Comparison of ENCODE assay signal across 8 cellular contexts in the genomic region with DNA sequence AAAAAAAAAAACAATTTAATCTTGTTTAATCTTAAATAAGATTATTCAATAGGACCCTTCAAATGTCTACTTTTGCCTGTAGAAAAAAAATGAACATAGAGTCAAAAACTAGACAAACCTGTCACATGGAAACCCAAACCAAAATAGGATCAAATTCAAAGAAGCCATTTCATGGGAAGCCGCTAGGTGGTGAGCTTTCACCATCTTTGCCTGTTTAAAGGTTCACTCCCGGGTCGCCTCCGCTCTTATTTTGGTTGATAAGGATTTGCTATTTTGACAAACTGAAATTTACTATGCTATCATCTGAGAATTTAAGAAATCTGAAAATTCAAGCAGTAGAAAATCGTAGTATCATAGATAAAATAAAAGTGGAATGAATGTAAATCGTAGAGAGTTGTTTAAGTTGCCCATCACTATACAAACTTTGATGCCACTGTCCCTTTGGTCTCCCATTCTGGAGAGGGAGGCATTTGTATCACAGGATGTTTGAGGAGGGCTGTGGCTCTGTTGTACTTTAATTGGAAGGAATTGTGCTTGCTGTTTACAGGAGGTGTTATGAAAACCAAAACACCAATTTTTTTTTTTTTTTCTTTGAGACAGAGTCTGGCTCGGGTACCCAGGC. TPM values are rescaled to one million over a fixed set of nuclear protein-coding genes. Genes with fewer than 3 reads are reported as not detected.
DNase-seq lines count a peak whose midpoint lies in the region; ATAC-seq, FAIRE-seq and TF ChIP-seq lines count a peak whose summit lies in the region.

No MANE protein-coding gene starts in this region.

- H3K36me3 Mint-ChIP-seq in activated CD8-positive, alpha-beta memory T cell treated with anti-CD3 and anti-CD28 coated beads, Interleukin-2, amount 10 ng/mL, durations not matched to agents 7 days and 5 days: no peaks in the 10 kb centered on the region
- no peaks in the 10 kb centered on the region for H3K36me3 Mint-ChIP-seq in neural progenitor cell

- H3K36me3 ChIP-seq in esophagus squamous epithelium: no peaks in the 10 kb centered on the region
- no peaks in the 10 kb centered on the region for H3K36me3 ChIP-seq in neural progenitor cell

- H3K4me3 ChIP-seq in esophagus squamous epithelium: no peak overlapping the region
- H3K4me3 ChIP-seq in neural progenitor cell: no peak overlapping the region

- H3K4me3 Mint-ChIP-seq in activated CD8-positive, alpha-beta memory T cell treated with anti-CD3 and anti-CD28 coated beads, Interleukin-2, amount 10 ng/mL, durations not matched to agents 7 days and 5 days: no peak overlapping the region
- H3K4me3 Mint-ChIP-seq in neural progenitor cell: no peak overlapping the region

- intact Hi-C loops in esophagus squamous epithelium (cut with DNase I): loop anchor here (10.0 kb wide), 2 partner anchors 287 to 377 kb away; no protein-coding TSS in a partner anchor

- WGBS in esophagus squamous epithelium, 2 donors: 12 to 20% methylated on average over 7 of the region's 7 CpGs

- no peak overlapping the region for H3K4me2 ChIP-seq in neural progenitor cell

- no peak for FAIRE-seq in H54 (lab: Jason Lieb, UNC)

- DNase-seq in activated CD8-positive, alpha-beta memory T cell treated with anti-CD3 and anti-CD28 coated beads, Interleukin-2, amount 50 U/mL, for 48 hours: peak; percentile 56
- no peak for DNase-seq in activated CD8-positive, alpha-beta memory T cell treated with anti-CD3 and anti-CD28 coated beads, Interleukin-2, amount 10 ng/mL, durations not matched to agents 7 days and 5 days
- DNase-seq in H54 (ENCODE audit: insufficient read length, low spot score): peak; percentile 50
- DNase-seq in NCI-H1092 treated with DMSO at 0.1 percent for 48 hours (lab: John Stamatoyannopoulos, UW): peak; percentile 54
- no peak for DNase-seq in esophagus squamous epithelium (lab: John Stamatoyannopoulos, UW)
- peak; percentile 67 for DNase-seq in neural progenitor cell (ENCODE audit: low spot score)
- no peak for DNase-seq in activated effector memory CD4-positive, alpha-beta T cell treated with Interleukin-2 at 50 U/mL for 16 hours

- H3K27ac Mint-ChIP-seq in activated CD8-positive, alpha-beta memory T cell treated with anti-CD3 and anti-CD28 coated beads, Interleukin-2, amount 10 ng/mL, durations not matched to agents 7 days and 5 days: no peak overlapping the region
- no peak overlapping the region for H3K27ac Mint-ChIP-seq in neural progenitor cell

- H3K9ac ChIP-seq in neural progenitor cell: no peak overlapping the region

- no peaks in the 10 kb centered on the region for H4K20me1 ChIP-seq in neural progenitor cell (ENCODE audit: low read depth)

- no peaks in the 10 kb centered on the region for H3K4me1 Mint-ChIP-seq in activated CD8-positive, alpha-beta memory T cell treated with anti-CD3 and anti-CD28 coated beads, Interleukin-2, amount 10 ng/mL, durations not matched to agents 7 days and 5 days
- no peaks in the 10 kb centered on the region for H3K4me1 Mint-ChIP-seq in neural progenitor cell

- ATAC-seq in activated CD8-positive, alpha-beta memory T cell treated with anti-CD3 and anti-CD28 coated beads, Interleukin-2, amount 10 ng/mL, durations not matched to agents 7 days and 5 days: no peak
- ATAC-seq in SK-N-SH treated with all-trans-retinoic acid at 6 μM for 48 hours: peak; percentile 62

- no peak for TF ChIP-seq POLR2A in H54 (IDR thresholded peaks at IDR 0.05; ENCODE audit: low read depth, low read length)
- no peak for TF ChIP-seq POLR2A in esophagus squamous epithelium (IDR thresholded peaks at IDR 0.05)

- H3K9me3 ChIP-seq in esophagus squamous epithelium: no peaks in the 10 kb centered on the region
- H3K9me3 ChIP-seq in neural progenitor cell (ENCODE audit: low read depth): no peaks in the 10 kb centered on the region

- H3F3A ChIP-seq in neural progenitor cell (ENCODE audit: low read depth): no peaks in the 10 kb centered on the region

- no peaks in the 10 kb centered on the region for H3K9me3 Mint-ChIP-seq in activated CD8-positive, alpha-beta memory T cell treated with anti-CD3 and anti-CD28 coated beads, Interleukin-2, amount 10 ng/mL, durations not matched to agents 7 days and 5 days (ENCODE audit: low read depth)
- peaks cover 2% of the 10 kb centered on the region for H3K9me3 Mint-ChIP-seq in neural progenitor cell

- CTCF ChIA-PET in activated CD8-positive, alpha-beta memory T cell treated with anti-CD3 and anti-CD28 coated beads, Interleukin-2, amount 10 ng/mL, durations not matched to agents 7 days and 5 days (lab: Charles Lee): interaction anchor here (0.6 to 1.0 kb wide), 2 partner anchors 282 to 364 kb away, joined by 4 read pairs; no protein-coding TSS in a partner anchor

- H3K79me2 ChIP-seq in neural progenitor cell (ENCODE audit: low read depth): no peaks in the 10 kb centered on the region

- H3K27me3 ChIP-seq in esophagus squamous epithelium: peaks cover 0 to 20% (median 0%) of the 10 kb centered on the region in 4 donors
- H3K27me3 ChIP-seq in neural progenitor cell: no peaks in the 10 kb centered on the region

- no peak overlapping the region for H2AFZ ChIP-seq in neural progenitor cell (replicated peaks)

- TF ChIP-seq CTCF in esophagus squamous epithelium (IDR thresholded peaks at IDR 0.05): peak; percentile 60 to 88 (median 84)
- TF ChIP-seq CTCF in neural progenitor cell (IDR thresholded peaks at IDR 0.05): peak; percentile 96

- H3K4me1 ChIP-seq in esophagus squamous epithelium (no peaks in the 10 kb centered on the region), neural progenitor cell (peaks cover 3% of the 10 kb centered on the region)

- no peak overlapping the region for H3K27ac ChIP-seq in esophagus squamous epithelium
- no peak overlapping the region for H3K27ac ChIP-seq in neural progenitor cell

- no peaks in the 10 kb centered on the region for H3K27me3 Mint-ChIP-seq in activated CD8-positive, alpha-beta memory T cell treated with anti-CD3 and anti-CD28 coated beads, Interleukin-2, amount 10 ng/mL, durations not matched to agents 7 days and 5 days
- H3K27me3 Mint-ChIP-seq in neural progenitor cell (ENCODE audit: insufficient read depth, low read depth): peaks cover 2% of the 10 kb centered on the region

TF ChIP-seq in SK-N-SH treated with all-trans-retinoic acid at 6 μM for 48 hours, 23 proteins besides CTCF, POLR2A, EP300 and RAD21 (continues in another document):
- TF ChIP-seq ZFP30 (CRISPR knock-in tag; IDR thresholded peaks at IDR 0.05) (no peak), ZC3H10 (CRISPR knock-in tag; IDR thresholded peaks at IDR 0.05) (no peak), CSDC2 (CRISPR knock-in tag; IDR thresholded peaks at IDR 0.05) (no peak), RARB (CRISPR knock-in tag; IDR thresholded peaks at IDR 0.05) (no peak), TSHZ2 (CRISPR knock-in tag; IDR thresholded peaks at IDR 0.05) (no peak), POU6F1 (CRISPR knock-in tag; IDR thresholded peaks at IDR 0.05; ENCODE audit: borderline replicate concordance, low read depth) (no peak), TOX (CRISPR knock-in tag; IDR thresholded peaks at IDR 0.05; ENCODE audit: borderline replicate concordance) (no peak), OSR1 (CRISPR knock-in tag; IDR thresholded peaks at IDR 0.05) (no peak), ZNF70 (CRISPR knock-in tag; IDR thresholded peaks at IDR 0.05) (no peak), PPARA (CRISPR knock-in tag; IDR thresholded peaks at IDR 0.05; ENCODE audit: borderline replicate concordance) (no peak)

RNA-seq across cellular contexts. Expression of gene DNAH5, which starts 43.5 kb away (rescaled TPM):
- total RNA-seq in activated CD8-positive, alpha-beta memory T cell treated with anti-CD3 and anti-CD28 coated beads, Interleukin-2, amount 10 ng/mL, durations not matched to agents 7 days and 5 days: not detected
- total RNA-seq in esophagus squamous epithelium (under 1 TPM in 3 of 4 donors, not detected in 1; 0.19 to 0.91 (median 0.22) TPM), neural progenitor cell (ENCODE audit: low replicate concordance) (0.39 and 0.62 TPM in 2 replicates)

Comparison
In these comparisons a context has a peak if more than half of its experiments do, and no peak if none do; other contexts are left out.
1. DNase-seq: peak in activated CD8-positive, alpha-beta memory T cell treated with anti-CD3 and anti-CD28 coated beads, Interleukin-2, amount 50 U/mL, for 48 hours (single experiment), H54 (single experiment), NCI-H1092 treated with DMSO at 0.1 percent for 48 hours (single experiment) and neural progenitor cell (single experiment); none in activated CD8-positive, alpha-beta memory T cell treated with anti-CD3 and anti-CD28 coated beads, Interleukin-2, amount 10 ng/mL, durations not matched to agents 7 days and 5 days (single experiment), esophagus squamous epithelium (single experiment) and activated effector memory CD4-positive, alpha-beta T cell treated with Interleukin-2 at 50 U/mL for 16 hours (single experiment).